17 cellular contexts compared by ENCODE assay signal in the genomic region with DNA sequence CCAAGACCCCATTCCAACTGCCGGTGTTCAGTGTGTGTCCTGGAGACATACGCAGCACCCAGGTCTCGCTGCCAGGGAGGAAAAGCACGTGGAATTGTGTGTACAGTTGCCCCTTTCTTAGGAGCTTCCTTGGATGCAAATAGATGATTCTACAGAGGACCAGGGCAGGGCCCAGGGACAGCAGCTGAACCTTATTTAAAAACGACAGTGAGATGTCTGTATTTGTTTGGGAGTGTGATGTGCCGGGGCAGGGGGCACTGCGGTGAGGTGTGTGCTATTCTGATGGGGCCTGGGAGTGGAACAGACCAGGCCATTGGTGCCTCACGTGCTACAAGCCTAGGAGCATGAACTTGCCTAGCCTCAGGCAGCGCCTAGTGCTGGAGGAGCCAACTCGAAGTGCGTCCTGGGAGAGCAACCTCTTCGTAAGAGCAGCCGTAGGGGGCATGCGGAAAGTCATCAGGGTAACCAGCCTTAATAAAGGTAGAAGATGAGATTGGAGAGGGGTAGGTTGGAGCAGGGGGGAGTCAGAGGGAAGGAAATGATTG.
"Had no signal": no experiment of that assay in that cellular context is flagged by ENCODE, and none has a peak within 500 bp of the region (broad histone marks: within the 10 kb centered on the region; RNA-seq: fewer than 3 reads in every experiment).

No MANE protein-coding gene starts in this region.

- H3K4me1 Mint-ChIP-seq: naive B cell, nephron progenitor cell had no signal

- H3K27me3 ChIP-seq: stomach, transverse colon had no signal

- H3K27ac Mint-ChIP-seq: naive B cell, nephron progenitor cell had no signal

- H3K27ac ChIP-seq: psoas muscle, skin epidermis, stomach, thoracic aorta, transverse colon had no signal

- H3K36me3 ChIP-seq: stomach, thoracic aorta, transverse colon had no signal

- H3K9me3 Mint-ChIP-seq: nephron progenitor cell had no signal

- ATAC-seq: psoas muscle, sciatic nerve had no signal

- H3K4me1 ChIP-seq: psoas muscle, stomach, transverse colon had no signal

- H3K36me3 Mint-ChIP-seq: naive B cell had no signal

- H3K9me3 ChIP-seq: psoas muscle, stomach, thoracic aorta, transverse colon had no signal

- H3K4me3 Mint-ChIP-seq: naive B cell, nephron progenitor cell had no signal

- H3K4me3 ChIP-seq: psoas muscle, skin epidermis, stomach, thoracic aorta, transverse colon had no signal

- DNase-seq: dermis blood vessel endothelial cell; effector CD4-positive, alpha-beta T cell; foreskin melanocyte; hippocampal formation; kidney glomerular epithelial cell; mesendoderm; naive B cell; nephron progenitor cell; psoas muscle; retina; stimulated activated naive CD4-positive, alpha-beta T cell; stomach; substantia nigra; transverse colon had no signal
